Comparison of ENCODE assay signal across 21 cellular contexts in the genomic region with DNA sequence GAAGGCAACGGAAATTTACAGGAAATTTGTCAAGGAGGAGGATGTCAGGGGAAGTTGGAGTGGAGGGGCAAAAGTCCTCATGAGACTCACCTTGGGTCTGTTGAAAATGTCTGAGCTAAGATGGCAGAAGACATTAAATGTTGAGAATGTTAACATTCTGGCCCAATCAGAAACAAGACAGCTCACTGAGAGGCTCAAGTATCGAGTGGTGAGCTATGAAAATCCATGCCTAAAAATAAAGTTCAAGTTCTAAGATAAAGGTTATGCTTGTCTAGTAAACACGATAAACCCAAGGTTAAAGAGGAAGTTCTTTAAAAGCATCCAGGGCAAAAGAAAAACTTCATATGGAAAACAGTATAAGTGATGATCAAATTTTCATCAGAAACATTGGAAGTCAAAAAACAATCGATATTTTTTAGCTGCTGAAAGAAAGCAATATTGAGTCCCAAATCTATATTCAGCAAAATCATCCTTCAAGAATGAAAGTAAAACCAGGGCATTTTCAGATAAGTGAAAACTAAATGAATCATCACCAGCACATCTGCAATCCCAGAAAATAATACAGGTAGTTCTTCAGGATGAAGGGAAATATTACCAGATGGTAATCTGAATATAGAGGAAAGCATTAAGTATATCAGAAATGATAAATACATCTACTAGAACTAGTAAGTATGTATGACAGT.
DNase-seq lines count a peak whose midpoint lies in the region; ATAC-seq, FAIRE-seq and TF ChIP-seq lines count a peak whose summit lies in the region.
"Had no signal": no experiment of that assay in that cellular context is flagged by ENCODE, and none has a peak within 500 bp of the region (broad histone marks: within the 10 kb centered on the region; RNA-seq: fewer than 3 reads in every experiment).

No MANE protein-coding gene starts in this region.

- ATAC-seq in SK-N-SH treated with all-trans-retinoic acid at 6 μM for 48 hours (no peak), HG02610 (IDR thresholded peaks at IDR 0.05; ENCODE audit: unreplicated experiment) (peak; percentile 37)
- ATAC-seq: K562, T-cell had no signal

- peaks cover 3% of the 10 kb centered on the region; the same call in 1 of the 2 replicates for H3K9me2 ChIP-seq in SK-N-SH
- no peaks in the 10 kb centered on the region for H3K9me2 ChIP-seq in MM.1S (replicated peaks; ENCODE audit: insufficient read depth, low read length)

- H3K36me3 ChIP-seq in SK-N-SH (replicated peaks in 1 of 2; ENCODE audit: control insufficient read depth in 1 of 2, insufficient read depth in 2 of 2, low read length in 1 of 2) (no peaks in the 10 kb centered on the region), MM.1S (replicated peaks; ENCODE audit: insufficient read depth, low read length) (no peaks in the 10 kb centered on the region), bronchial epithelial cell (ENCODE audit: control insufficient read depth, insufficient read depth, low read length) (no peaks in the 10 kb centered on the region), esophagus squamous epithelium (no peaks in the 10 kb centered on the region)
- H3K36me3 ChIP-seq: HAP-1 had no signal

- POLR2A ChIA-PET in SK-N-SH (lab: Yijun Ruan, JAX): no interaction called here

- no peak overlapping the region for H3K9ac ChIP-seq in SK-N-SH
- no peak overlapping the region for H3K9ac ChIP-seq in MM.1S (ENCODE audit: low read length)
- H3K9ac ChIP-seq: GM23248 had no signal

- no peak for TF ChIP-seq CTCF in SK-N-SH (IDR thresholded peaks at IDR 0.05)
- TF ChIP-seq CTCF in MM.1S (IDR thresholded peaks at IDR 0.05; ENCODE audit: low read length): no peak
- no peak for TF ChIP-seq CTCF in bronchial epithelial cell (IDR thresholded peaks at IDR 0.05; ENCODE audit: insufficient read depth, low read length, severe bottlenecking)
- no peak for TF ChIP-seq CTCF in esophagus squamous epithelium (IDR thresholded peaks at IDR 0.05)

- TF ChIP-seq EP300 in SK-N-SH (IDR thresholded peaks at IDR 0.05; ENCODE audit: borderline replicate concordance in 1 of 2, low read depth in 1 of 2, low read length in 1 of 2): no peak

- CTCF ChIA-PET in SK-N-SH (lab: Yijun Ruan, JAX): no interaction called here

- no peaks in the 10 kb centered on the region for H4K20me1 ChIP-seq in SK-N-SH (ENCODE audit: insufficient read depth)
- H4K20me1 ChIP-seq in MM.1S (ENCODE audit: insufficient read depth, low read length): no peaks in the 10 kb centered on the region

- H2AFZ ChIP-seq in SK-N-SH (ENCODE audit: low read depth): peak overlapping the region; percentile 48; the same call in 1 of the 2 replicates
- peak overlapping the region; percentile 47 for H2AFZ ChIP-seq in MM.1S (ENCODE audit: low read length)
- H2AFZ ChIP-seq: GM23248 had no signal

- peak; percentile 86 for FAIRE-seq in bronchial epithelial cell (lab: Jason Lieb, UNC)
- FAIRE-seq: K562 had no signal

- H3K4me1 ChIP-seq in SK-N-SH (ENCODE audit: control insufficient read depth in 1 of 2, insufficient read depth in 2 of 2, low read depth in 1 of 2, low read length in 1 of 2) (no peaks in the 10 kb centered on the region), MM.1S (ENCODE audit: low read length) (peaks cover 7% of the 10 kb centered on the region), esophagus squamous epithelium (no peaks in the 10 kb centered on the region)
- H3K4me1 ChIP-seq: HAP-1 had no signal

- H3K27me3 ChIP-seq in SK-N-SH (ENCODE audit: insufficient read depth) (no peaks in the 10 kb centered on the region), MM.1S (replicated peaks; ENCODE audit: insufficient read depth, low read length) (no peaks in the 10 kb centered on the region), bronchial epithelial cell (ENCODE audit: control insufficient read depth, insufficient read depth, low read length) (no peaks in the 10 kb centered on the region), esophagus squamous epithelium (no peaks in the 10 kb centered on the region)

- TF ChIP-seq POLR2A in esophagus squamous epithelium (IDR thresholded peaks at IDR 0.05): no peak

- no peaks in the 10 kb centered on the region for H3K9me3 ChIP-seq in SK-N-SH
- no peaks in the 10 kb centered on the region for H3K9me3 ChIP-seq in MM.1S (replicated peaks; ENCODE audit: insufficient read depth, low read length)
- no peaks in the 10 kb centered on the region for H3K9me3 ChIP-seq in esophagus squamous epithelium

- WGBS in SK-N-SH (ENCODE audit: low lambda C conversion rate): 22% methylated on average over 4 of the region's 4 CpGs
- WGBS in esophagus squamous epithelium, 2 donors: 47 to 51% methylated on average over 4 of the region's 4 CpGs

- DNase-seq in SK-N-SH: no peak
- peak; percentile 16 for DNase-seq in MM.1S
- DNase-seq in bronchial epithelial cell (ENCODE audit: low read depth): no peak
- no peak for DNase-seq in esophagus squamous epithelium (lab: John Stamatoyannopoulos, UW)
- no peak for DNase-seq in epidermal melanocyte (ENCODE audit: insufficient read length, low spot score)
- DNase-seq in NCI-H345 (lab: John Stamatoyannopoulos, UW): no peak
- DNase-seq: COR-L47, DMS 273 treated with DMSO at 0.1 percent for 48 hours, DND-41, GM23248, NCI-H1048, NCI-H1436, NCI-H1930, NCI-H526, Right ventricle myocardium superior, T-cell had no signal

- no peaks in the 10 kb centered on the region for H3K79me2 ChIP-seq in SK-N-SH (ENCODE audit: insufficient read depth)
- no peaks in the 10 kb centered on the region for H3K79me2 ChIP-seq in MM.1S (ENCODE audit: low read length)

- no peak for TF ChIP-seq RAD21 in SK-N-SH (IDR thresholded peaks at IDR 0.05; ENCODE audit: low read length)

- H3F3A ChIP-seq in SK-N-SH (replicated peaks; ENCODE audit: insufficient read depth) (no peaks in the 10 kb centered on the region), MM.1S (ENCODE audit: insufficient read depth, low read length) (no peaks in the 10 kb centered on the region)

- no peak overlapping the region for H3K27ac ChIP-seq in SK-N-SH (ENCODE audit: low read depth in 2 of 2, low read length in 1 of 2)
- peak overlapping the region; percentile 16; the same call in 1 of the 2 replicates for H3K27ac ChIP-seq in MM.1S (ENCODE audit: low read length)
- no peak overlapping the region for H3K27ac ChIP-seq in esophagus squamous epithelium
- H3K27ac ChIP-seq: 22Rv1, GM23248 had no signal

- no peak overlapping the region for H3K4me3 ChIP-seq in SK-N-SH (ENCODE audit: low read depth in 2 of 2, low read length in 1 of 2)
- H3K4me3 ChIP-seq in MM.1S (ENCODE audit: low read length): peak overlapping the region; percentile 47
- no peak overlapping the region for H3K4me3 ChIP-seq in bronchial epithelial cell (ENCODE audit: low read depth, low read length)
- H3K4me3 ChIP-seq in esophagus squamous epithelium: no peak overlapping the region
- H3K4me3 ChIP-seq: GM23248, HAP-1, K562 had no signal

- H3K4me2 ChIP-seq in SK-N-SH (no peak overlapping the region), MM.1S (ENCODE audit: low read depth, low read length) (peak overlapping the region; percentile 76)

- intact Hi-C loops in esophagus squamous epithelium (cut with DNase I): no loop called here

TF ChIP-seq in SK-N-SH, 30 proteins besides CTCF, POLR2A, EP300 and RAD21 (continues in another document):
- TF ChIP-seq, protein P1, sequence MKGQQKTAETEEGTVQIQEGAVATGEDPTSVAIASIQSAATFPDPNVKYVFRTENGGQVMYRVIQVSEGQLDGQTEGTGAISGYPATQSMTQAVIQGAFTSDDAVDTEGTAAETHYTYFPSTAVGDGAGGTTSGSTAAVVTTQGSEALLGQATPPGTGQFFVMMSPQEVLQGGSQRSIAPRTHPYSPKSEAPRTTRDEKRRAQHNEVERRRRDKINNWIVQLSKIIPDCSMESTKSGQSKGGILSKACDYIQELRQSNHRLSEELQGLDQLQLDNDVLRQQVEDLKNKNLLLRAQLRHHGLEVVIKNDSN (IDR thresholded peaks at IDR 0.05; ENCODE audit: borderline replicate concordance, low read depth): no peak
- TF ChIP-seq TCF12 (IDR thresholded peaks at IDR 0.05) (no peak), ELF1 (IDR thresholded peaks at IDR 0.05) (no peak), CHD2 (IDR thresholded peaks at IDR 0.05; ENCODE audit: low read length, partially characterized antibody) (no peak), FOSL2 (IDR thresholded peaks at IDR 0.05; ENCODE audit: borderline replicate concordance, low read depth) (no peak)
- TF ChIP-seq, protein P2, sequence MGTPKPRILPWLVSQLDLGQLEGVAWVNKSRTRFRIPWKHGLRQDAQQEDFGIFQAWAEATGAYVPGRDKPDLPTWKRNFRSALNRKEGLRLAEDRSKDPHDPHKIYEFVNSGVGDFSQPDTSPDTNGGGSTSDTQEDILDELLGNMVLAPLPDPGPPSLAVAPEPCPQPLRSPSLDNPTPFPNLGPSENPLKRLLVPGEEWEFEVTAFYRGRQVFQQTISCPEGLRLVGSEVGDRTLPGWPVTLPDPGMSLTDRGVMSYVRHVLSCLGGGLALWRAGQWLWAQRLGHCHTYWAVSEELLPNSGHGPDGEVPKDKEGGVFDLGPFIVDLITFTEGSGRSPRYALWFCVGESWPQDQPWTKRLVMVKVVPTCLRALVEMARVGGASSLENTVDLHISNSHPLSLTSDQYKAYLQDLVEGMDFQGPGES (IDR thresholded peaks at IDR 0.05; ENCODE audit: low read depth, low read length): no peak

TF ChIP-seq in SK-N-SH treated with all-trans-retinoic acid at 6 μM for 48 hours, 23 proteins besides CTCF, POLR2A, EP300 and RAD21 (continues in another document):
- TF ChIP-seq, protein P3, sequence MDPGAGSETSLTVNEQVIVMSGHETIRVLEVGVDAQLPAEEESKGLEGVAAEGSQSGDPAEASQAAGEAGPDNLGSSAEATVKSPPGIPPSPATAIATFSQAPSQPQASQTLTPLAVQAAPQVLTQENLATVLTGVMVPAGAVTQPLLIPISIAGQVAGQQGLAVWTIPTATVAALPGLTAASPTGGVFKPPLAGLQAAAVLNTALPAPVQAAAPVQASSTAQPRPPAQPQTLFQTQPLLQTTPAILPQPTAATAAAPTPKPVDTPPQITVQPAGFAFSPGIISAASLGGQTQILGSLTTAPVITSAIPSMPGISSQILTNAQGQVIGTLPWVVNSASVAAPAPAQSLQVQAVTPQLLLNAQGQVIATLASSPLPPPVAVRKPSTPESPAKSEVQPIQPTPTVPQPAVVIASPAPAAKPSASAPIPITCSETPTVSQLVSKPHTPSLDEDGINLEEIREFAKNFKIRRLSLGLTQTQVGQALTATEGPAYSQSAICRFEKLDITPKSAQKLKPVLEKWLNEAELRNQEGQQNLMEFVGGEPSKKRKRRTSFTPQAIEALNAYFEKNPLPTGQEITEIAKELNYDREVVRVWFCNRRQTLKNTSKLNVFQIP (CRISPR knock-in tag; IDR thresholded peaks at IDR 0.05; ENCODE audit: borderline replicate concordance, low read depth): no peak
- no peak for TF ChIP-seq TOX (CRISPR knock-in tag; IDR thresholded peaks at IDR 0.05; ENCODE audit: borderline replicate concordance)
- TF ChIP-seq OSR1 (CRISPR knock-in tag; IDR thresholded peaks at IDR 0.05): no peak
- TF ChIP-seq ZNF70 (CRISPR knock-in tag; IDR thresholded peaks at IDR 0.05): no peak
- no peak for TF ChIP-seq CSDC2 (CRISPR knock-in tag; IDR thresholded peaks at IDR 0.05)
